ENCODE assay signal across 24 cellular contexts in genomic region chr15:33460166-33460805, GRCh38.
DNase-seq lines count a peak whose midpoint lies in the region; ATAC-seq and TF ChIP-seq lines count a peak whose summit lies in the region.
"Had no signal": no experiment of that assay in that cellular context is flagged by ENCODE, and none has a peak within 500 bp of the region (broad histone marks: within the 10 kb centered on the region; RNA-seq: fewer than 3 reads in every experiment).

No MANE protein-coding gene starts in this region.

- no peak for ATAC-seq in GM21723 (IDR thresholded peaks at IDR 0.05; ENCODE audit: unreplicated experiment)
- ATAC-seq: CD8-positive, alpha-beta T cell had no signal

- no peaks in the 10 kb centered on the region for H3K36me3 ChIP-seq in breast epithelium
- H3K36me3 ChIP-seq in esophagus (ENCODE audit: control insufficient read depth in 2 of 2, insufficient read depth in 2 of 2, low read length in 1 of 2), result no peaks in the 10 kb centered on the region
- peaks cover 8% of the 10 kb centered on the region; the same call in 1 of the 2 replicates for H3K36me3 ChIP-seq in SJCRH30
- no peaks in the 10 kb centered on the region for H3K36me3 ChIP-seq in vagina
- H3K36me3 ChIP-seq: Peyer's patch had no signal

- no TSS peak for BruUV-seq in MCF 10A (replicated peaks; lab: Mats Ljungman, UMichigan)

- H3K9me3 ChIP-seq in breast epithelium (no peaks in the 10 kb centered on the region), esophagus (ENCODE audit: control insufficient read depth in 2 of 2, insufficient read depth in 1 of 2, low read depth in 1 of 2, low read length in 1 of 2) (no peaks in the 10 kb centered on the region), SJCRH30 (replicated peaks) (no peaks in the 10 kb centered on the region), vagina (no peaks in the 10 kb centered on the region)
- H3K9me3 ChIP-seq: Peyer's patch had no signal

- CTCF ChIA-PET in MCF 10A (lab: Yijun Ruan, JAX), result interaction anchor here (0.6 to 1.0 kb wide), 2 partner anchors 58 to 167 kb away, joined by 3 to 4 read pairs; no protein-coding TSS in a partner anchor

- WGBS in esophagus, 2 donors, result 60 to 66% methylated on average over 6 of the region's 6 CpGs

- intact Hi-C loops in MCF 10A (cut with micrococcal nuclease) (no loop called here), breast epithelium (cut with DNase I; ENCODE audit: low total_unique reads) (no loop called here), vagina (cut with DNase I) (no loop called here)

- H3K27ac ChIP-seq in breast epithelium (no peak overlapping the region), esophagus (ENCODE audit: low read depth in 2 of 2, low read length in 1 of 2) (peak overlapping the region; percentile 70 to 82), SJCRH30 (no peak overlapping the region), vagina (no peak overlapping the region)
- H3K27ac ChIP-seq: 22Rv1, KMS-11, Peyer's patch, SK-N-MC had no signal

- H3K4me1 Mint-ChIP-seq in MCF 10A (ENCODE audit: insufficient read depth, unreplicated experiment), result no peaks in the 10 kb centered on the region

- H3K27me3 ChIP-seq in breast epithelium (no peaks in the 10 kb centered on the region), esophagus (ENCODE audit: control insufficient read depth in 1 of 2, insufficient read depth in 2 of 2, low read length in 2 of 2) (no peaks in the 10 kb centered on the region), SJCRH30 (no peaks in the 10 kb centered on the region), vagina (no peaks in the 10 kb centered on the region)
- H3K27me3 ChIP-seq: Peyer's patch had no signal

- H3K4me3 ChIP-seq in breast epithelium (no peak overlapping the region), esophagus (ENCODE audit: low read depth in 1 of 2, low read length in 2 of 2) (no peak overlapping the region), SJCRH30 (no peak overlapping the region), vagina (no peak overlapping the region)
- H3K4me3 ChIP-seq: Peyer's patch, SK-N-MC had no signal

- peaks cover 7% of the 10 kb centered on the region for H3K27me3 Mint-ChIP-seq in MCF 10A (ENCODE audit: insufficient read depth, unreplicated experiment)

- H3K4me1 ChIP-seq in breast epithelium (no peaks in the 10 kb centered on the region), esophagus (ENCODE audit: control insufficient read depth in 2 of 2, insufficient read depth in 2 of 2, low read length in 1 of 2) (no peaks in the 10 kb centered on the region), SJCRH30 (no peaks in the 10 kb centered on the region), vagina (no peaks in the 10 kb centered on the region)
- H3K4me1 ChIP-seq: Peyer's patch had no signal

- H3K27ac Mint-ChIP-seq in MCF 10A (ENCODE audit: low read depth, unreplicated experiment), result no peak overlapping the region
- H3K27ac Mint-ChIP-seq: CD8-positive, alpha-beta T cell had no signal

- peak; percentile 5 for DNase-seq in MCF 10A (ENCODE audit: unreplicated experiment)
- DNase-seq in breast epithelium (ENCODE audit: low spot score in 2 of 2), result no peak
- DNase-seq in left kidney (ENCODE audit: low read depth, low spot score), result peak; percentile 5
- no peak for DNase-seq in SJCRH30
- no peak for DNase-seq in activated CD8-positive, alpha-beta memory T cell treated with anti-CD3 and anti-CD28 coated beads, Interleukin-2, amount 50 U/mL, for 4 hours
- DNase-seq in vagina (ENCODE audit: extremely low spot score in 2 of 2), result no peak
- DNase-seq: AML-193; C1 segment of cervical spinal cord; CD8-positive, alpha-beta T cell; IMR-90; NCI-H1105; NCI-H146; NCI-H2029; NCI-H226; NCI-H510A treated with DMSO at 0.1 percent for 48 hours; NCI-H748 treated with DMSO at 0.1 percent for 48 hours; NK-92 treated with Interleukin-12 subunit alpha and Interleukin-12 subunit beta, amount 100 ng/mL, for 24 hours; Peyer's patch; Right ventricle myocardium superior had no signal

- POLR2A ChIA-PET in MCF 10A (lab: Yijun Ruan, JAX), result no interaction called here

- no peak for TF ChIP-seq POLR2A in breast epithelium (IDR thresholded peaks at IDR 0.05)
- no peak for TF ChIP-seq POLR2A in vagina (IDR thresholded peaks at IDR 0.05)

- H3K4me3 Mint-ChIP-seq in MCF 10A (ENCODE audit: unreplicated experiment), result no peak overlapping the region
- H3K4me3 Mint-ChIP-seq: CD8-positive, alpha-beta T cell had no signal

- no peaks in the 10 kb centered on the region for H3K9me3 Mint-ChIP-seq in MCF 10A (ENCODE audit: unreplicated experiment)
- H3K9me3 Mint-ChIP-seq: CD8-positive, alpha-beta T cell had no signal

- no peaks in the 10 kb centered on the region for H3K36me3 Mint-ChIP-seq in MCF 10A (ENCODE audit: insufficient read depth, unreplicated experiment)
- H3K36me3 Mint-ChIP-seq: CD8-positive, alpha-beta T cell had no signal

- TF ChIP-seq CTCF in MCF 10A (IDR thresholded peaks at IDR 0.05; ENCODE audit: unreplicated experiment) (no peak), breast epithelium (IDR thresholded peaks at IDR 0.05) (no peak), vagina (IDR thresholded peaks at IDR 0.05) (no peak)

Comparison
In these comparisons a context has a peak if more than half of its experiments do, and no peak if none do; other contexts are left out.
1. DNase-seq: peak in MCF 10A (single experiment) and left kidney (single experiment); none in breast epithelium (0 of 2), SJCRH30 (0 of 2), activated CD8-positive, alpha-beta memory T cell treated with anti-CD3 and anti-CD28 coated beads, Interleukin-2, amount 50 U/mL, for 4 hours (single experiment) and vagina (0 of 2).
2. H3K27ac ChIP-seq: peak in esophagus (2 of 2); none in breast epithelium (0 of 2), SJCRH30 (single experiment) and vagina (single experiment).